ENCODE assay signal across 23 cellular contexts in the genomic region with DNA sequence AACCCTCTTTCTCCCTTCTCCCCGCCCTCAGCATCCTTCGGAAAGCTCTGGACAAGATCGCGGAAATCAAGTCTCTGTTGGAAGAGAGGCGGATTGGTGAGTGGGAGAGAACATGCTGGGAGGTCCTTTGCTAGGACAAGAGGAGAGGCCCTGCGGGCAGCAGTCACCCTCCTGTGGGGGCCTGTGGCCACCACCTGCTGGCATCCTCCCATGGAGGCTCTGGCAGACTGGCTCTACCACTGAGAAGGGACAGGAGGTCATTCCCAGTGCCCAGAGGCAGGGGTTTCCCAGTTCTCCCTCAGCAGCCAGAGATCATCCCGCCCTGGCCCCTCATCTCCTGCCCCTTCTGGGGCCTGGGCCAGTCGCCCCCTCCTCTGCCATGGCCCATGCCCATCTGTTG. TPM values are rescaled to one million over a fixed set of nuclear protein-coding genes. Genes with fewer than 3 reads are reported as not detected.
DNase-seq lines count a peak whose midpoint lies in the region; ATAC-seq and TF ChIP-seq lines count a peak whose summit lies in the region.
"Had no signal": no experiment of that assay in that cellular context is flagged by ENCODE, and none has a peak within 500 bp of the region (broad histone marks: within the 10 kb centered on the region; RNA-seq: fewer than 3 reads in every experiment).

No MANE protein-coding gene starts in this region.

- no peak overlapping the region for H3K4me3 ChIP-seq in HEK293 (ENCODE audit: low read depth, low read length)
- H3K4me3 ChIP-seq in naive thymus-derived CD4-positive, alpha-beta T cell (ENCODE audit: low read length): no peak overlapping the region
- H3K4me3 ChIP-seq in A673 (ENCODE audit: low read depth, low read length, poor library complexity, severe bottlenecking): no peak overlapping the region
- H3K4me3 ChIP-seq: A549, BLaER1, GM12878, GM23338 had no signal

- no peak for ATAC-seq in naive thymus-derived CD4-positive, alpha-beta T cell
- ATAC-seq in GM18867 (IDR thresholded peaks at IDR 0.05; ENCODE audit: unreplicated experiment): no peak
- ATAC-seq: A549, GM12878, GM23338 had no signal

- intact Hi-C loops in naive thymus-derived CD4-positive, alpha-beta T cell (cut with micrococcal nuclease): no loop called here
- intact Hi-C loops in A673 (cut with micrococcal nuclease; ENCODE audit: unreplicated experiment): no loop called here

- CTCF ChIA-PET in HEK293 (lab: Yijun Ruan, JAX): no interaction called here
- CTCF ChIA-PET in naive thymus-derived CD4-positive, alpha-beta T cell (lab: Charles Lee): no interaction called here
- CTCF ChIA-PET in A673 (lab: Charles Lee): no interaction called here

- no peaks in the 10 kb centered on the region for H3K9me3 ChIP-seq in HEK293 (ENCODE audit: control insufficient read depth, insufficient read depth, low read depth, low read length)
- no peaks in the 10 kb centered on the region for H3K9me3 ChIP-seq in naive thymus-derived CD4-positive, alpha-beta T cell (ENCODE audit: control insufficient read depth in 2 of 3, low read length in 3 of 3)
- no peaks in the 10 kb centered on the region for H3K9me3 ChIP-seq in A673 (ENCODE audit: low read depth, low read length, poor library complexity, severe bottlenecking)
- H3K9me3 ChIP-seq: A549, BLaER1 had no signal

- no TSS peak for BruUV-seq in A673 (replicated peaks; lab: Mats Ljungman, UMichigan)

- H3K4me1 ChIP-seq in HEK293 (ENCODE audit: control insufficient read depth, insufficient read depth, low read length) (no peaks in the 10 kb centered on the region), A673 (ENCODE audit: insufficient read depth, low read length, poor library complexity, severe bottlenecking) (no peaks in the 10 kb centered on the region)
- no peaks in the 10 kb centered on the region for H3K4me1 ChIP-seq in naive thymus-derived CD4-positive, alpha-beta T cell (ENCODE audit: control insufficient read depth in 2 of 2, insufficient read depth in 2 of 2, low read length in 2 of 2)
- H3K4me1 ChIP-seq: BLaER1 had no signal

- no peak overlapping the region for H3K4me3 Mint-ChIP-seq in activated T-cell treated with anti-CD3 and anti-CD28 coated beads, Interleukin-2, amount 50 U/mL, for 24 hours
- no peak overlapping the region for H3K4me3 Mint-ChIP-seq in naive thymus-derived CD4-positive, alpha-beta T cell
- H3K4me3 Mint-ChIP-seq: CD8-positive, alpha-beta memory T cell; GM23338; HFFc6; IgD-negative memory B cell had no signal

- POLR2A ChIA-PET in HEK293 (lab: Yijun Ruan, JAX) (no interaction called here), A673 (lab: Charles Lee; ENCODE audit: low non-redundant PET) (no interaction called here)
- POLR2A ChIA-PET in naive thymus-derived CD4-positive, alpha-beta T cell (lab: Charles Lee): no interaction called here

- H3K27me3 ChIP-seq in naive thymus-derived CD4-positive, alpha-beta T cell (ENCODE audit: control insufficient read depth in 2 of 2, insufficient read depth in 2 of 2, low read length in 2 of 2): no peaks in the 10 kb centered on the region
- no peaks in the 10 kb centered on the region for H3K27me3 ChIP-seq in A673 (replicated peaks; ENCODE audit: insufficient read depth, low read depth, low read length, poor library complexity)
- H3K27me3 ChIP-seq: BLaER1 had no signal

- H3K36me3 ChIP-seq in HEK293 (ENCODE audit: control insufficient read depth in 2 of 2, insufficient read depth in 1 of 2, low read length in 2 of 2): peaks cover 0 to 38% of the 10 kb centered on the region in 2 experiments; a peak in 2 of 3 replicates
- peaks cover 0 to 83% (median 0%) of the 10 kb centered on the region in 3 experiments for H3K36me3 ChIP-seq in naive thymus-derived CD4-positive, alpha-beta T cell (ENCODE audit: control insufficient read depth in 2 of 3, insufficient read depth in 3 of 3, low read length in 3 of 3)
- H3K36me3 ChIP-seq in A673 (ENCODE audit: insufficient read depth, low read length, poor library complexity, severe bottlenecking): peaks cover 3% of the 10 kb centered on the region

- H3K9me3 Mint-ChIP-seq in activated T-cell treated with anti-CD3 and anti-CD28 coated beads, Interleukin-2, amount 50 U/mL, for 24 hours: no peaks in the 10 kb centered on the region
- H3K9me3 Mint-ChIP-seq in naive thymus-derived CD4-positive, alpha-beta T cell: no peaks in the 10 kb centered on the region
- H3K9me3 Mint-ChIP-seq: CD8-positive, alpha-beta memory T cell; GM23338; HFFc6; IgD-negative memory B cell had no signal

- H3K27ac Mint-ChIP-seq in activated T-cell treated with anti-CD3 and anti-CD28 coated beads, Interleukin-2, amount 50 U/mL, for 24 hours: peak overlapping the region; percentile 59
- peak overlapping the region in 5 of 9 donors; percentile 21 to 82 (median 31) for H3K27ac Mint-ChIP-seq in naive thymus-derived CD4-positive, alpha-beta T cell
- H3K27ac Mint-ChIP-seq: GM23338, HFFc6 had no signal

- peaks cover 82% of the 10 kb centered on the region for H3K36me3 Mint-ChIP-seq in activated T-cell treated with anti-CD3 and anti-CD28 coated beads, Interleukin-2, amount 50 U/mL, for 24 hours (ENCODE audit: low read depth)
- peaks cover 6 to 50% (median 8%) of the 10 kb centered on the region in 5 donors for H3K36me3 Mint-ChIP-seq in naive thymus-derived CD4-positive, alpha-beta T cell

- DNase-seq in activated T-cell treated with anti-CD3 and anti-CD28 coated beads, Interleukin-2, amount 50 U/mL, for 24 hours: no peak
- DNase-seq in activated T-cell treated with anti-CD3 and anti-CD28 coated beads, Interleukin-2, amount 50 U/mL, for 48 hours: no peak
- no peak for DNase-seq in naive thymus-derived CD4-positive, alpha-beta T cell
- DNase-seq in A673 (ENCODE audit: low spot score) (no peak), NCI-H2081 treated with DMSO at 0.1 percent for 48 hours (lab: John Stamatoyannopoulos, UW) (no peak)
- DNase-seq: COR-L47, DMS 273 treated with DMSO at 0.1 percent for 48 hours, DMS53, DND-41, EL, HCEC 1CT, HFFc6, KBM-7 had no signal

- H3K27me3 Mint-ChIP-seq in activated T-cell treated with anti-CD3 and anti-CD28 coated beads, Interleukin-2, amount 50 U/mL, for 24 hours: no peaks in the 10 kb centered on the region
- no peaks in the 10 kb centered on the region for H3K27me3 Mint-ChIP-seq in naive thymus-derived CD4-positive, alpha-beta T cell
- H3K27me3 Mint-ChIP-seq: IgD-negative memory B cell had no signal

- peaks cover 2% of the 10 kb centered on the region for H3K4me1 Mint-ChIP-seq in activated T-cell treated with anti-CD3 and anti-CD28 coated beads, Interleukin-2, amount 50 U/mL, for 24 hours (ENCODE audit: low read depth)
- peaks cover 0 to 4% (median 0%) of the 10 kb centered on the region in 7 donors for H3K4me1 Mint-ChIP-seq in naive thymus-derived CD4-positive, alpha-beta T cell

- no peak overlapping the region for H3K27ac ChIP-seq in HEK293 (ENCODE audit: extremely low read depth, low read depth, low read length)
- H3K27ac ChIP-seq in naive thymus-derived CD4-positive, alpha-beta T cell (ENCODE audit: low read depth, low read length): no peak overlapping the region
- no peak overlapping the region for H3K27ac ChIP-seq in A673 (ENCODE audit: low read depth, low read length, poor library complexity, severe bottlenecking)
- H3K27ac ChIP-seq: 22Rv1, A549, BLaER1 had no signal

- no peak for TF ChIP-seq CTCF in HEK293 (tag by site-specific recombination; IDR thresholded peaks at IDR 0.05)
- TF ChIP-seq CTCF in A673 (conservative IDR thresholded peaks at IDR 0.05; ENCODE audit: low read depth, low read length): no peak

TF ChIP-seq in HEK293, 187 proteins besides CTCF, POLR2A, EP300 and RAD21:
- TF ChIP-seq ZIC2 (tag by site-specific recombination; IDR thresholded peaks at IDR 0.05) (peak; percentile 87), ZSCAN30 (tag by site-specific recombination; IDR thresholded peaks at IDR 0.05) (no peak), ZNF830 (tag by site-specific recombination; IDR thresholded peaks at IDR 0.05; ENCODE audit: low read depth) (no peak), GLIS1 (tag by site-specific recombination; IDR thresholded peaks at IDR 0.05) (peak; percentile 57), BCL11B (tag by site-specific recombination; IDR thresholded peaks at IDR 0.05; ENCODE audit: low read depth) (no peak)
- TF ChIP-seq, protein P1, sequence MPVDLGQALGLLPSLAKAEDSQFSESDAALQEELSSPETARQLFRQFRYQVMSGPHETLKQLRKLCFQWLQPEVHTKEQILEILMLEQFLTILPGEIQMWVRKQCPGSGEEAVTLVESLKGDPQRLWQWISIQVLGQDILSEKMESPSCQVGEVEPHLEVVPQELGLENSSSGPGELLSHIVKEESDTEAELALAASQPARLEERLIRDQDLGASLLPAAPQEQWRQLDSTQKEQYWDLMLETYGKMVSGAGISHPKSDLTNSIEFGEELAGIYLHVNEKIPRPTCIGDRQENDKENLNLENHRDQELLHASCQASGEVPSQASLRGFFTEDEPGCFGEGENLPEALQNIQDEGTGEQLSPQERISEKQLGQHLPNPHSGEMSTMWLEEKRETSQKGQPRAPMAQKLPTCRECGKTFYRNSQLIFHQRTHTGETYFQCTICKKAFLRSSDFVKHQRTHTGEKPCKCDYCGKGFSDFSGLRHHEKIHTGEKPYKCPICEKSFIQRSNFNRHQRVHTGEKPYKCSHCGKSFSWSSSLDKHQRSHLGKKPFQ (tag by site-specific recombination; IDR thresholded peaks at IDR 0.05): no peak

RNA-seq across cellular contexts. Expression of a gene that starts 7.8 kb away (rescaled TPM):
- under 1 TPM; 0.21 to 0.73 (median 0.56) TPM for total RNA-seq in naive thymus-derived CD4-positive, alpha-beta T cell
- polyA plus RNA-seq in naive thymus-derived CD4-positive, alpha-beta T cell: under 1 TPM in 1 of 2 donors, not detected in 1; 0.38 TPM
- total RNA-seq in A673 (2021): 1.6 and 2.7 TPM in 2 replicates
- total RNA-seq: G401, HFFc6 had no signal
- polyA plus RNA-seq: CD8-positive, alpha-beta memory T cell; IgD-negative memory B cell had no signal

RNA-seq across cellular contexts. Expression of a gene that starts 20.8 kb away (rescaled TPM):
- total RNA-seq in naive thymus-derived CD4-positive, alpha-beta T cell: 10 to 100 TPM in 4 of 5 experiments, 1 to 10 TPM in 1; 9.2 to 70.8 (median 19.6) TPM
- 10 to 100 TPM in 1 of 2 donors, 1 to 10 TPM in 1; 9.4 to 10.5 TPM for polyA plus RNA-seq in naive thymus-derived CD4-positive, alpha-beta T cell
- total RNA-seq in A673 (2021): 8.9 and 10.8 TPM in 2 replicates

RNA-seq across cellular contexts. Expression of a gene that starts 35.3 kb away (rescaled TPM):
- 10 to 100 TPM; 41.5 to 80.5 (median 55.0) TPM for total RNA-seq in naive thymus-derived CD4-positive, alpha-beta T cell
- polyA plus RNA-seq in naive thymus-derived CD4-positive, alpha-beta T cell: 10 to 100 TPM; 68.2 to 85.6 TPM
- 35.2 and 42.3 TPM in 2 replicates for total RNA-seq in A673 (2021)

RNA-seq across cellular contexts. Expression of a gene that starts 48.8 kb away (rescaled TPM):
- total RNA-seq in naive thymus-derived CD4-positive, alpha-beta T cell: 1 to 10 TPM in 2 of 5 experiments, under 1 TPM in 2, not detected in 1; 0.88 to 3.0 (median 1.4) TPM
- not detected for polyA plus RNA-seq in naive thymus-derived CD4-positive, alpha-beta T cell
- not detected in 2 replicates for total RNA-seq in A673 (2021)
- total RNA-seq: G401 had no signal
- polyA plus RNA-seq: GM23338, IgD-negative memory B cell had no signal

RNA-seq across cellular contexts. Expression of a gene that starts 50.3 kb away (rescaled TPM):
- total RNA-seq in naive thymus-derived CD4-positive, alpha-beta T cell: under 1 TPM in 2 of 5 experiments, not detected in 3; 0.05 to 0.11 TPM
- polyA plus RNA-seq in naive thymus-derived CD4-positive, alpha-beta T cell: not detected
- 0.19 and 0.76 TPM in 2 replicates for total RNA-seq in A673 (2021)
- total RNA-seq: CD8-positive, alpha-beta memory T cell had no signal
- polyA plus RNA-seq: CD8-positive, alpha-beta memory T cell; IgD-negative memory B cell had no signal
